Comparison of ENCODE assay signal across 24 cellular contexts in the genomic region with DNA sequence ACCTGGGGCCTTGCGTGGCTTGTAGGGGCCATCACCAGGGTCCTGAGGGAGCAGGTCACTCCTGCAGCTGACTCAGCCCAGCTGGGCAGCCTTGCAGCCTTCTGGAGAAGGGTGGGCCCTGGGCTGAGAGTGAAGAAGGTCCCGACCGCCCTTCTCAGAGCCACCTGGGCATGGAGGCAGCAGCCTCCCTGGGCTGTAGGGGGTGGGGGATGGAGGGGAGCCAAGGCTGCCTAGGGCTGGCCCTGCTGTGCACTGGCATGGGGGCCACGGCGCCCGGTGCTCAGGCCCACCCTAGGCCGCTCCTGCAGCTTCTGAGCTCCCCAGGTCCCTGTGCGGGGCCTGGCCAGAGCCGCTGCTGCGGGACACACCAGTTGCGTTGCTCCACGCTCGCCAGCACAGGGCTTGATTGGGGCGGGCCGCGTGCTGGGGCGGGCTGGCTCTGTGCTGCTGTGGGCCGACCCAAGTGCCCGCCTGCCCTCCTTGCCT.
A peak's percentile ranks its signal among the peaks of the same experiment; 100 is the strongest.
DNase-seq lines count a peak whose midpoint lies in the region; ATAC-seq, FAIRE-seq and TF ChIP-seq lines count a peak whose summit lies in the region.
"Had no signal": no experiment of that assay in that cellular context is flagged by ENCODE, and none has a peak within 500 bp of the region (broad histone marks: within the 10 kb centered on the region; RNA-seq: fewer than 3 reads in every experiment).

No MANE protein-coding gene starts in this region.

- H4K20me1 ChIP-seq in BLaER1, result no peaks in the 10 kb centered on the region
- H4K20me1 ChIP-seq in GM23338 (replicated peaks; ENCODE audit: insufficient read depth), result no peaks in the 10 kb centered on the region

- H3K27ac ChIP-seq in BLaER1 (peak overlapping the region; percentile 55), GM23338 (ENCODE audit: low read depth) (no peak overlapping the region), kidney (ENCODE audit: low read depth in 2 of 2, low read length in 2 of 2) (no peak overlapping the region), spleen (no peak overlapping the region)
- H3K27ac ChIP-seq: psoas muscle, uterus had no signal

- FAIRE-seq in kidney (lab: Jason Lieb, UNC), result no peak
- FAIRE-seq: H1, small intestine had no signal

- peaks cover 8% of the 10 kb centered on the region; the same call in 2 of the 3 replicates for H3K4me1 Mint-ChIP-seq in GM23338
- H3K4me1 Mint-ChIP-seq in CD14-positive monocyte, result peaks cover 4% of the 10 kb centered on the region

- DNase-seq in GM23338 (ENCODE audit: low spot score) (no peak), kidney (peak; percentile 54), spleen (peak; percentile 41), UCSD-AML1 (lab: John Stamatoyannopoulos, UW; ENCODE audit: unreplicated experiment) (no peak), NCI-H1092 treated with DMSO at 0.1 percent for 48 hours (lab: John Stamatoyannopoulos, UW) (no peak), CD14-positive monocyte (ENCODE audit: low spot score) (no peak)
- DNase-seq: activated naive CD8-positive, alpha-beta T cell treated with anti-CD3 and anti-CD28 coated beads for 36 hours; CD4-positive, alpha-beta memory T cell; effector memory CD8-positive, alpha-beta T cell; GDM1; Kasumi-1; midbrain; NCI-H187; NCI-H774; SHP77; small intestine; stimulated activated CD4-positive, alpha-beta T cell treated with anti-CD3 and anti-CD28 coated beads, Interleukin-4, amount 100 ng/mL, for 1 hour; SW 1271 had no signal

- no peak for TF ChIP-seq POLR2A in spleen (IDR thresholded peaks at IDR 0.05)

- H3K9me3 Mint-ChIP-seq in GM23338 (no peaks in the 10 kb centered on the region; the same call in 2 of the 3 replicates), CD14-positive monocyte (peaks cover 0 to 4% (median 0%) of the 10 kb centered on the region in 7 donors)
- H3K9me3 Mint-ChIP-seq: activated naive CD8-positive, alpha-beta T cell treated with anti-CD3 and anti-CD28 coated beads for 36 hours; activated T-helper 17 cell treated with anti-CD3 and anti-CD28 coated beads, Interleukin-2, amount 50 U/mL, for 72 hours; CD4-positive, alpha-beta memory T cell; effector memory CD8-positive, alpha-beta T cell had no signal

- H2AFZ ChIP-seq in GM23338, result no peak overlapping the region

- WGBS in spleen, 5 donors, result 92 to 96% (median 95%) methylated on average over 5 to 19 of the region's 19 CpGs

- H3K27me3 ChIP-seq in BLaER1 (no peaks in the 10 kb centered on the region), GM23338 (ENCODE audit: insufficient read depth) (no peaks in the 10 kb centered on the region), spleen (replicated peaks in 1 of 7) (peaks cover 0 to 54% (median 13%) of the 10 kb centered on the region in 7 donors)
- H3K27me3 ChIP-seq: uterus had no signal

- ATAC-seq in GM23338, result peak; percentile 45
- ATAC-seq: activated T-helper 17 cell treated with anti-CD3 and anti-CD28 coated beads, Interleukin-2, amount 50 U/mL, for 72 hours; effector memory CD8-positive, alpha-beta T cell; psoas muscle had no signal

- H3K4me3 ChIP-seq in BLaER1 (peak overlapping the region; percentile 20; the same call in 1 of the 2 replicates), GM23338 (no peak overlapping the region), kidney (ENCODE audit: low read length in 2 of 2) (no peak overlapping the region), spleen (no peak overlapping the region)
- H3K4me3 ChIP-seq: psoas muscle, uterus had no signal

- H3K4me1 ChIP-seq in BLaER1, result peaks cover 72% of the 10 kb centered on the region
- no peaks in the 10 kb centered on the region for H3K4me1 ChIP-seq in GM23338 (ENCODE audit: insufficient read depth)
- no peaks in the 10 kb centered on the region for H3K4me1 ChIP-seq in kidney (ENCODE audit: control insufficient read depth in 1 of 2, insufficient read depth in 1 of 2, low read depth in 1 of 2, low read length in 2 of 2)
- peaks cover 0 to 21% (median 0%) of the 10 kb centered on the region in 6 donors for H3K4me1 ChIP-seq in spleen
- H3K4me1 ChIP-seq: psoas muscle, uterus had no signal

- no peak for TF ChIP-seq CTCF in GM23338 (conservative IDR thresholded peaks at IDR 0.05; ENCODE audit: low read depth in 2 of 2)
- TF ChIP-seq CTCF in kidney (IDR thresholded peaks at IDR 0.05; ENCODE audit: borderline replicate concordance, extremely low read depth, insufficient read depth), result no peak
- no peak for TF ChIP-seq CTCF in spleen (IDR thresholded peaks at IDR 0.05 in 8 of 11, conservative IDR thresholded peaks at IDR 0.05 in 3 of 11)
- no peak for TF ChIP-seq CTCF in CD14-positive monocyte (IDR thresholded peaks at IDR 0.05)

- H3K4me2 ChIP-seq in BLaER1 (peak overlapping the region; percentile 91), GM23338 (no peak overlapping the region)

- no peaks in the 10 kb centered on the region for H3K36me3 Mint-ChIP-seq in GM23338 (ENCODE audit: low read depth)
- no peaks in the 10 kb centered on the region for H3K36me3 Mint-ChIP-seq in CD14-positive monocyte
- H3K36me3 Mint-ChIP-seq: activated naive CD8-positive, alpha-beta T cell treated with anti-CD3 and anti-CD28 coated beads for 36 hours; CD4-positive, alpha-beta memory T cell had no signal

- H3F3A ChIP-seq in GM23338 (replicated peaks; ENCODE audit: low read depth), result no peaks in the 10 kb centered on the region

- H3K27ac Mint-ChIP-seq in GM23338 (no peak overlapping the region), CD14-positive monocyte (no peak overlapping the region)
- H3K27ac Mint-ChIP-seq: activated naive CD8-positive, alpha-beta T cell treated with anti-CD3 and anti-CD28 coated beads for 36 hours; activated T-helper 17 cell treated with anti-CD3 and anti-CD28 coated beads, Interleukin-2, amount 50 U/mL, for 72 hours; CD4-positive, alpha-beta memory T cell; nephron had no signal

- H3K4me3 Mint-ChIP-seq in GM23338 (no peak overlapping the region), CD14-positive monocyte (no peak overlapping the region)
- H3K4me3 Mint-ChIP-seq: activated naive CD8-positive, alpha-beta T cell treated with anti-CD3 and anti-CD28 coated beads for 36 hours; activated T-helper 17 cell treated with anti-CD3 and anti-CD28 coated beads, Interleukin-2, amount 50 U/mL, for 72 hours; CD4-positive, alpha-beta memory T cell; effector memory CD8-positive, alpha-beta T cell; nephron had no signal

- intact Hi-C loops in kidney (cut with DNase I) (no loop called here), spleen (cut with DNase I; ENCODE audit: low total_unique reads) (no loop called here), CD14-positive monocyte (cut with micrococcal nuclease) (no loop called here)

- H3K27me3 Mint-ChIP-seq in GM23338 (ENCODE audit: insufficient read depth, low read depth, poor library complexity) (peaks cover 4% of the 10 kb centered on the region), CD14-positive monocyte (ENCODE audit: low read depth in 3 of 3) (peaks cover 12 to 31% (median 24%) of the 10 kb centered on the region in 3 donors)

- no peaks in the 10 kb centered on the region for H3K79me2 ChIP-seq in GM23338 (replicated peaks; ENCODE audit: insufficient read depth)

- H3K9me3 ChIP-seq in BLaER1 (no peaks in the 10 kb centered on the region), kidney (ENCODE audit: control insufficient read depth in 1 of 2, low read length in 2 of 2) (peaks cover 0 to 2% of the 10 kb centered on the region in 2 donors), spleen (no peaks in the 10 kb centered on the region)
- H3K9me3 ChIP-seq: psoas muscle, uterus had no signal

- H3K9ac ChIP-seq in BLaER1 (peak overlapping the region; percentile 14; the same call in 1 of the 2 replicates), kidney (ENCODE audit: low read length in 2 of 2) (no peak overlapping the region)

- no peaks in the 10 kb centered on the region for H3K36me3 ChIP-seq in BLaER1
- H3K36me3 ChIP-seq in GM23338 (ENCODE audit: insufficient read depth), result no peaks in the 10 kb centered on the region
- no peaks in the 10 kb centered on the region for H3K36me3 ChIP-seq in kidney (ENCODE audit: control insufficient read depth in 1 of 2, insufficient read depth in 2 of 2, low read length in 2 of 2)
- H3K36me3 ChIP-seq in spleen, result no peaks in the 10 kb centered on the region
- H3K36me3 ChIP-seq: uterus had no signal

- no peaks in the 10 kb centered on the region for H3K9me2 ChIP-seq in GM23338 (ENCODE audit: insufficient read depth)

TF ChIP-seq in GM23338, 12 proteins besides CTCF, POLR2A, EP300 and RAD21 (continues in another document):
- TF ChIP-seq ZNF114 (CRISPR knock-in tag; IDR thresholded peaks at IDR 0.05) (no peak), JUNB (IDR thresholded peaks at IDR 0.05; ENCODE audit: unreplicated experiment) (no peak), CREB1 (CRISPR knock-in tag; IDR thresholded peaks at IDR 0.05; ENCODE audit: low read depth) (no peak), REST (IDR thresholded peaks at IDR 0.05; ENCODE audit: unreplicated experiment) (no peak), NANOG (IDR thresholded peaks at IDR 0.05; ENCODE audit: borderline replicate concordance) (no peak), STAT1 (IDR thresholded peaks at IDR 0.05; ENCODE audit: unreplicated experiment) (no peak), POLR2AphosphoS5 (IDR thresholded peaks at IDR 0.05; ENCODE audit: low read depth) (no peak)

Comparison
In these comparisons a context has a peak if more than half of its experiments do, and no peak if none do; other contexts are left out.
1. DNase-seq: peak in kidney (single experiment) and spleen (single experiment); none in GM23338 (single experiment), UCSD-AML1 (single experiment), NCI-H1092 treated with DMSO at 0.1 percent for 48 hours (single experiment) and CD14-positive monocyte (single experiment).